Comparison of ENCODE assay signal across 3 cellular contexts in the genomic region with DNA sequence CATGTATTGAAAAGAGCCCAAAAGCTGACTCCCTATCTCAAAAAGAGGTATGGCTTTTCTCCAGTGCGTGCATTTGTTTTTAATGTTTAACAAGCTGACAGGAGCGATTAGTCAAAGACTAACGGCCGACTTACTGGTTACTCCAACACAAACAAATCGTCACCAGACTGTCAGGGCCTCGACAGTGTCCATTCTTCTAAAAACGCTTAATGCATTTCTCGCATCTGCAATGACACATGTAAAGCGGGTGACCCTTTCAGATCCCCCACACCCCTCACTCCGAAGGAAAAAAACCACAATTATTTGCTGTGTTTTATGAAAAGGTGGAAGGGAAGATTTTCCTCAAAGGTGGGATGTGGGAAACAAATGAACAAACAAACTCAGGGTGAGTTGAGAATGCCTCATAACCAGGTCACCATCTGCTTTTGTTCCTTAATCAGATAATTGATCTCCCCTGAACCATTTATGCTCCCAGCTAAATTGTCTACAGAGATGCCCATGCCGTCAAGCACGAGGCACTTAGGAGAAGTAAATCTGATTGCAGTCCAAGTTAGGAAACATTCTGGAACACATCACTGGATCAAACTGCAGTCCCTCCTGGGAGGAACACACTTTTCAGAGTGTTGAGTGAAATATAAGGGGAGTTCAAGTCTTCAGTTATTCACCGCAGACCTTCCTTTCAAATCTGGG.
A peak's percentile ranks its signal among the peaks of the same experiment; 100 is the strongest.
TF ChIP-seq lines count a peak whose summit lies in the region.

No MANE protein-coding gene starts in this region.

TF ChIP-seq in GM12891, 5 proteins besides CTCF, POLR2A, EP300 and RAD21:
- TF ChIP-seq PAX5 (IDR thresholded peaks at IDR 0.05; ENCODE audit: insufficient read depth, low read length, severe bottlenecking) (no peak), POU2F2 (IDR thresholded peaks at IDR 0.05; ENCODE audit: low read depth, low read length) (no peak), SPI1 (IDR thresholded peaks at IDR 0.05; ENCODE audit: low read depth, low read length) (no peak), TAF1 (IDR thresholded peaks at IDR 0.05; ENCODE audit: low read depth, low read length) (no peak), POLR2AphosphoS5 (IDR thresholded peaks at IDR 0.05; ENCODE audit: low read depth, low read length) (no peak)

TF ChIP-seq in H1, 55 proteins besides CTCF, POLR2A, EP300 and RAD21:
- TF ChIP-seq FOSL1 (IDR thresholded peaks at IDR 0.05; ENCODE audit: insufficient read depth, low read depth, low read length) (no peak), EZH2 (IDR thresholded peaks at IDR 0.05; ENCODE audit: low read depth, low read length, severe bottlenecking) (no peak), BCL11A (IDR thresholded peaks at IDR 0.05; ENCODE audit: low read depth in 2 of 2, low read length in 2 of 2) (no peak), ZNF274 (IDR thresholded peaks at IDR 0.05; ENCODE audit: borderline replicate concordance, extremely low read depth, low read length) (no peak), RXRA (IDR thresholded peaks at IDR 0.05; ENCODE audit: insufficient read depth, low read depth, low read length) (no peak), PHF8 (conservative IDR thresholded peaks at IDR 0.05; ENCODE audit: low read depth, low read length) (no peak), RNF2 (IDR thresholded peaks at IDR 0.05; ENCODE audit: borderline replicate concordance, low read depth, low read length, missing control alignments, poor library complexity, severe bottlenecking) (no peak), SUZ12 (IDR thresholded peaks at IDR 0.05; ENCODE audit: low read length) (no peak), TAF1 (IDR thresholded peaks at IDR 0.05; ENCODE audit: low read depth, low read length) (no peak), SRF (IDR thresholded peaks at IDR 0.05; ENCODE audit: low read depth, low read length) (no peak), KDM5A (IDR thresholded peaks at IDR 0.05; ENCODE audit: low read length) (no peak)
TF ChIP-seq in H1: peak in this region for 0.

TF ChIP-seq in neural cell, 6 proteins besides CTCF, POLR2A, EP300 and RAD21 (continued from another document):
- TF ChIP-seq SMC3 (conservative IDR thresholded peaks at IDR 0.05; ENCODE audit: poor library complexity) (no peak), EZH2 (IDR thresholded peaks at IDR 0.05; ENCODE audit: borderline replicate concordance, insufficient read depth, low read length, poor library complexity, severe bottlenecking) (no peak), TAF1 (IDR thresholded peaks at IDR 0.05; ENCODE audit: low read depth) (peak; percentile 29), MXI1 (conservative IDR thresholded peaks at IDR 0.05; ENCODE audit: poor library complexity, severe bottlenecking) (no peak)
- TF ChIP-seq, protein P1, sequence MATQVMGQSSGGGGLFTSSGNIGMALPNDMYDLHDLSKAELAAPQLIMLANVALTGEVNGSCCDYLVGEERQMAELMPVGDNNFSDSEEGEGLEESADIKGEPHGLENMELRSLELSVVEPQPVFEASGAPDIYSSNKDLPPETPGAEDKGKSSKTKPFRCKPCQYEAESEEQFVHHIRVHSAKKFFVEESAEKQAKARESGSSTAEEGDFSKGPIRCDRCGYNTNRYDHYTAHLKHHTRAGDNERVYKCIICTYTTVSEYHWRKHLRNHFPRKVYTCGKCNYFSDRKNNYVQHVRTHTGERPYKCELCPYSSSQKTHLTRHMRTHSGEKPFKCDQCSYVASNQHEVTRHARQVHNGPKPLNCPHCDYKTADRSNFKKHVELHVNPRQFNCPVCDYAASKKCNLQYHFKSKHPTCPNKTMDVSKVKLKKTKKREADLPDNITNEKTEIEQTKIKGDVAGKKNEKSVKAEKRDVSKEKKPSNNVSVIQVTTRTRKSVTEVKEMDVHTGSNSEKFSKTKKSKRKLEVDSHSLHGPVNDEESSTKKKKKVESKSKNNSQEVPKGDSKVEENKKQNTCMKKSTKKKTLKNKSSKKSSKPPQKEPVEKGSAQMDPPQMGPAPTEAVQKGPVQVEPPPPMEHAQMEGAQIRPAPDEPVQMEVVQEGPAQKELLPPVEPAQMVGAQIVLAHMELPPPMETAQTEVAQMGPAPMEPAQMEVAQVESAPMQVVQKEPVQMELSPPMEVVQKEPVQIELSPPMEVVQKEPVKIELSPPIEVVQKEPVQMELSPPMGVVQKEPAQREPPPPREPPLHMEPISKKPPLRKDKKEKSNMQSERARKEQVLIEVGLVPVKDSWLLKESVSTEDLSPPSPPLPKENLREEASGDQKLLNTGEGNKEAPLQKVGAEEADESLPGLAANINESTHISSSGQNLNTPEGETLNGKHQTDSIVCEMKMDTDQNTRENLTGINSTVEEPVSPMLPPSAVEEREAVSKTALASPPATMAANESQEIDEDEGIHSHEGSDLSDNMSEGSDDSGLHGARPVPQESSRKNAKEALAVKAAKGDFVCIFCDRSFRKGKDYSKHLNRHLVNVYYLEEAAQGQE (IDR thresholded peaks at IDR 0.05; ENCODE audit: borderline replicate concordance): peak; percentile 32
TF ChIP-seq in neural cell: peak in this region for 2.
